Comparison of ENCODE assay signal across 9 cellular contexts in genomic region chr5:32283539-32284377, GRCh38.
A peak's percentile ranks its signal among the peaks of the same experiment; 100 is the strongest.
DNase-seq lines count a peak whose midpoint lies in the region; ATAC-seq and TF ChIP-seq lines count a peak whose summit lies in the region.
"Had no signal": no experiment of that assay in that cellular context is flagged by ENCODE, and none has a peak within 500 bp of the region (broad histone marks: within the 10 kb centered on the region; RNA-seq: fewer than 3 reads in every experiment).

No MANE protein-coding gene starts in this region.

- peak; percentile 58 for ATAC-seq in HG03108 (IDR thresholded peaks at IDR 0.05; ENCODE audit: unreplicated experiment)
- ATAC-seq in stimulated activated effector memory CD8-positive, alpha-beta T cell treated with anti-CD3 and anti-CD28 coated beads, Interleukin-12 subunit alpha, Interleukin-12 subunit beta, amount 100 ng/mL, for 72 hours = peak; percentile 88

- in situ Hi-C loops in astrocyte of the spinal cord (cut with HindIII; ENCODE audit: low sequenced_read_pairs) = no loop called here

- no peaks in the 10 kb centered on the region for H3K27me3 Mint-ChIP-seq in activated T-cell treated with anti-CD3 and anti-CD28 coated beads, Interleukin-2, amount 50 U/mL, for 24 hours

- no peaks in the 10 kb centered on the region for H3K9me3 Mint-ChIP-seq in activated T-cell treated with anti-CD3 and anti-CD28 coated beads, Interleukin-2, amount 50 U/mL, for 24 hours
- no peaks in the 10 kb centered on the region for H3K9me3 Mint-ChIP-seq in stimulated activated effector memory CD8-positive, alpha-beta T cell treated with anti-CD3 and anti-CD28 coated beads, Interleukin-12 subunit alpha, Interleukin-12 subunit beta, amount 100 ng/mL, for 72 hours

- no peak overlapping the region for H3K4me3 ChIP-seq in astrocyte of the spinal cord (ENCODE audit: low read depth, low read length)
- H3K4me3 ChIP-seq: BLaER1 had no signal

- H3K27ac Mint-ChIP-seq in activated T-cell treated with anti-CD3 and anti-CD28 coated beads, Interleukin-2, amount 50 U/mL, for 24 hours = peak overlapping the region; percentile 72
- peak overlapping the region; percentile 61 for H3K27ac Mint-ChIP-seq in stimulated activated effector memory CD8-positive, alpha-beta T cell treated with anti-CD3 and anti-CD28 coated beads, Interleukin-12 subunit alpha, Interleukin-12 subunit beta, amount 100 ng/mL, for 72 hours

- TF ChIP-seq CTCF in astrocyte of the spinal cord (IDR thresholded peaks at IDR 0.05; ENCODE audit: low read depth, low read length) = no peak

- H3K36me3 Mint-ChIP-seq in activated T-cell treated with anti-CD3 and anti-CD28 coated beads, Interleukin-2, amount 50 U/mL, for 24 hours (ENCODE audit: low read depth) = peaks cover 42% of the 10 kb centered on the region
- peaks cover 8% of the 10 kb centered on the region for H3K36me3 Mint-ChIP-seq in stimulated activated effector memory CD8-positive, alpha-beta T cell treated with anti-CD3 and anti-CD28 coated beads, Interleukin-12 subunit alpha, Interleukin-12 subunit beta, amount 100 ng/mL, for 72 hours

- H3K4me1 Mint-ChIP-seq in activated T-cell treated with anti-CD3 and anti-CD28 coated beads, Interleukin-2, amount 50 U/mL, for 24 hours (ENCODE audit: low read depth) = peaks cover 69% of the 10 kb centered on the region
- peaks cover 64% of the 10 kb centered on the region for H3K4me1 Mint-ChIP-seq in stimulated activated effector memory CD8-positive, alpha-beta T cell treated with anti-CD3 and anti-CD28 coated beads, Interleukin-12 subunit alpha, Interleukin-12 subunit beta, amount 100 ng/mL, for 72 hours

- no peak for DNase-seq in activated T-cell treated with anti-CD3 and anti-CD28 coated beads, Interleukin-2, amount 50 U/mL, for 24 hours
- DNase-seq in activated T-cell treated with anti-CD3 and anti-CD28 coated beads for 4 hours (no peak), astrocyte of the spinal cord (ENCODE audit: low read depth, low spot score) (peak; percentile 67), GF-D8 (lab: John Stamatoyannopoulos, UW) (no peak), SKM-1 treated with dmso at 0.1 percent for 144 hours (lab: John Stamatoyannopoulos, UW; ENCODE audit: unreplicated experiment) (no peak), substantia nigra (lab: John Stamatoyannopoulos, UW) (no peak)
- peak in 1 of 2 donors; percentile 8 for DNase-seq in stimulated activated effector memory CD8-positive, alpha-beta T cell treated with anti-CD3 and anti-CD28 coated beads, Interleukin-12 subunit alpha, Interleukin-12 subunit beta, amount 100 ng/mL, for 72 hours (ENCODE audit: low spot score in 2 of 2)

- H3K27ac ChIP-seq in substantia nigra (ENCODE audit: low read depth, low read length, poor library complexity, severe bottlenecking) = no peak overlapping the region
- H3K27ac ChIP-seq: BLaER1 had no signal

- H3K4me3 Mint-ChIP-seq in activated T-cell treated with anti-CD3 and anti-CD28 coated beads, Interleukin-2, amount 50 U/mL, for 24 hours = no peak overlapping the region
- no peak overlapping the region for H3K4me3 Mint-ChIP-seq in stimulated activated effector memory CD8-positive, alpha-beta T cell treated with anti-CD3 and anti-CD28 coated beads, Interleukin-12 subunit alpha, Interleukin-12 subunit beta, amount 100 ng/mL, for 72 hours
